Comparison of ENCODE assay signal across 11 cellular contexts in the genomic region with DNA sequence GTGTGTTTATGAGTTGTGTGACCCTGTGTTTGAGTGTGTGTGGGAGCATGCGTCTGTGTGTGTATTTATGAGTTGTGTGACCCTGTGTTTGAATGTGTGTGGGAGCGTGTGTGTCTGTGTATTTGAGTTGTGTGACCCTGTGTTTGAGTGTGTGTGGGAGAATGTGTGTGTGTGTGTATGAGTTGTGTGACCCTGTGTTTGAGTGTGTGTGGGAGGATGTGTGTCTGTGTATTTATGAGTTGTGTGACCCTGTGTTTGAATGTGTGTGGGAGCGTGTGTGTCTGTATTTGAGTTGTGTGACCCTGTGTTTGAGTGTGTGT. TPM values are rescaled to one million over a fixed set of nuclear protein-coding genes. Genes with fewer than 3 reads are reported as not detected.
"Had no signal": no experiment of that assay in that cellular context is flagged by ENCODE, and none has a peak within 500 bp of the region (broad histone marks: within the 10 kb centered on the region; RNA-seq: fewer than 3 reads in every experiment).

No MANE protein-coding gene starts in this region.

RNA-seq across cellular contexts. Expression of a gene that starts 19.4 kb away (rescaled TPM):
- total RNA-seq: myocyte had no signal

RNA-seq across cellular contexts. Expression of a gene that starts 34.9 kb away (rescaled TPM):
- total RNA-seq: activated CD8-positive, alpha-beta memory T cell treated with anti-CD3 and anti-CD28 coated beads for 36 hours; activated T-cell treated with anti-CD3 and anti-CD28 coated beads, Interleukin-2, amount 50 U/mL, for 72 hours; gastrocnemius medialis; heart left ventricle; kidney epithelial cell; left lung; lung microvascular endothelial cell; myocyte; renal cortical epithelial cell; sigmoid colon had no signal
- polyA plus RNA-seq: heart left ventricle, sigmoid colon, urinary bladder had no signal
